In genomic region chr6:148566664-148567350, GRCh38 we compare ENCODE assay signal across 9 cellular contexts.
DNase-seq lines count a peak whose midpoint lies in the region; ATAC-seq and TF ChIP-seq lines count a peak whose summit lies in the region.
"Had no signal": no experiment of that assay in that cellular context is flagged by ENCODE, and none has a peak within 500 bp of the region (broad histone marks: within the 10 kb centered on the region; RNA-seq: fewer than 3 reads in every experiment).

No MANE protein-coding gene starts in this region.

- TF ChIP-seq POLR2A in vagina (IDR thresholded peaks at IDR 0.05), result no peak

- H3K27ac ChIP-seq in ACC112 (ENCODE audit: low read depth, low read length) (peak overlapping the region; percentile 77), brain microvascular endothelial cell (peak overlapping the region; percentile 91), vagina (no peak overlapping the region)

- no peaks in the 10 kb centered on the region for H3K27me3 ChIP-seq in ACC112 (ENCODE audit: insufficient read depth, low read length)
- H3K27me3 ChIP-seq in brain microvascular endothelial cell (replicated peaks), result no peaks in the 10 kb centered on the region
- H3K27me3 ChIP-seq in vagina, result no peaks in the 10 kb centered on the region

- no peaks in the 10 kb centered on the region for H3K36me3 Mint-ChIP-seq in mesothelial cell of epicardium

- no peaks in the 10 kb centered on the region for H3K9me3 Mint-ChIP-seq in mesothelial cell of epicardium

- H3K9me3 ChIP-seq in vagina, result no peaks in the 10 kb centered on the region

- DNase-seq in brain microvascular endothelial cell (no peak), vagina (ENCODE audit: extremely low spot score in 2 of 2) (no peak), NCI-H1930 (lab: John Stamatoyannopoulos, UW) (no peak), posterior vena cava (ENCODE audit: low spot score) (no peak), mesothelial cell of epicardium (ENCODE audit: low spot score in 2 of 2, unreplicated experiment in 2 of 2) (no peak)
- DNase-seq: NCI-H187 had no signal

- in situ Hi-C loops in brain microvascular endothelial cell (cut with HindIII; ENCODE audit: low pct_ligation_motif_present, low sequenced_read_pairs), result loop anchor here (25.0 kb wide), 1 partner anchor 420 kb away; no protein-coding TSS in a partner anchor

- H3K4me3 ChIP-seq in ACC112 (ENCODE audit: low read depth, low read length) (peak overlapping the region; percentile 32; the same call in 1 of the 2 replicates), brain microvascular endothelial cell (ENCODE audit: low read depth, low read length) (no peak overlapping the region), vagina (no peak overlapping the region)

- no peak overlapping the region for H3K27ac Mint-ChIP-seq in mesothelial cell of epicardium

- no peaks in the 10 kb centered on the region for H3K79me2 ChIP-seq in ACC112 (ENCODE audit: control insufficient read depth, insufficient read depth, low read length, unreplicated experiment)

- H3K4me1 Mint-ChIP-seq in mesothelial cell of epicardium, result no peaks in the 10 kb centered on the region

- peak overlapping the region; percentile 71 for H2AFZ ChIP-seq in ACC112 (ENCODE audit: low read length, unreplicated experiment)

- ATAC-seq in GM18511 (IDR thresholded peaks at IDR 0.05; ENCODE audit: unreplicated experiment) (peak; percentile 72), HG02870 (IDR thresholded peaks at IDR 0.05; ENCODE audit: unreplicated experiment) (peak; percentile 80)

- TF ChIP-seq CTCF in brain microvascular endothelial cell (IDR thresholded peaks at IDR 0.05; ENCODE audit: low read depth, low read length, missing control alignments), result no peak
- no peak for TF ChIP-seq CTCF in vagina (IDR thresholded peaks at IDR 0.05)
- TF ChIP-seq CTCF in mesothelial cell of epicardium (IDR thresholded peaks at IDR 0.05; ENCODE audit: unreplicated experiment), result no peak

- intact Hi-C loops in vagina (cut with DNase I) (no loop called here), posterior vena cava (cut with DNase I) (loop anchor here (5.0 to 10.0 kb wide), 2 partner anchors 178 to 1195 kb away; partner anchors contain the start of gene UST (in 1 of the 2))

- peaks cover 27% of the 10 kb centered on the region for H3K27me3 Mint-ChIP-seq in mesothelial cell of epicardium (ENCODE audit: low read depth)

- no peaks in the 10 kb centered on the region for H3K36me3 ChIP-seq in ACC112 (ENCODE audit: insufficient read depth, low read length)
- no peaks in the 10 kb centered on the region for H3K36me3 ChIP-seq in brain microvascular endothelial cell (replicated peaks)
- no peaks in the 10 kb centered on the region for H3K36me3 ChIP-seq in vagina

- H3K4me3 Mint-ChIP-seq in mesothelial cell of epicardium, result no peak overlapping the region

- peaks cover 30% of the 10 kb centered on the region for H3K4me1 ChIP-seq in ACC112 (ENCODE audit: control insufficient read depth, insufficient read depth, low read length, unreplicated experiment)
- H3K4me1 ChIP-seq in vagina, result no peaks in the 10 kb centered on the region
